Comparison of ENCODE assay signal across 30 cellular contexts in the genomic region with DNA sequence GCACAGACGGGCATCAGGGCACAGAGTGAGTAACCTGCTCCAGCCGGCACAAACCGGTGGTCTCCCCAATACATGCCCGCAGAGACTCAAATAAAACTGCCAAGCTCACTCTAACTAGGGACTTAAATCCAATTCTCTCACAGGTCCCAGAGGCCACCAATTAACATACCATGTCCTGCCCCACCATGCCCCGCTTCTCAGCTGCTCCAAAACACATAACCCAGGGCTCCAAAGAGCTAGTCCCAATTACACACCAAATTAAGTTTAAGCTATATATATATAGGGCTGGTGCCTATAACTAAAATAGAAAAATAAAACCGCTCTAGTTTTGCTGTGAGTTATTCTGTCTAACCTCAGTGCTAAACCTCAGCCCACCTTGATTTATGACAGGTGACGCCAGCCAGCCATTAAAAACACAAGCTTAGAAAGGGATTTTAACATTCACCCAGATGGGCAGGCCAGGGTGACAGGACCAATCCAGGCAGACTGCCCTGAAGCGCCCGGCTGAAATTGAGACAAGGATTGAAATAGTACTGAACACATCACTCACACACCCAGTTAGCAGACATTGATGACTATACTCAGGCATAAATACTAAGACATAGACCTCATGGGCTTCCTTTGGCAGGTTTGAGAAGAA.
"Had no signal": no experiment of that assay in that cellular context is flagged by ENCODE, and none has a peak within 500 bp of the region (broad histone marks: within the 10 kb centered on the region; RNA-seq: fewer than 3 reads in every experiment).

No MANE protein-coding gene starts in this region.

- H2AFZ ChIP-seq: neural progenitor cell, parathyroid adenoma had no signal

- FAIRE-seq: TTC549 had no signal

- H3K9me3 ChIP-seq: heart right ventricle, right atrium auricular region, tibial nerve had no signal

- H3K27ac Mint-ChIP-seq: activated CD4-positive, alpha-beta memory T cell treated with anti-CD3 and anti-CD28 coated beads for 36 hours; activated CD4-positive, alpha-beta T cell treated with anti-CD3 and anti-CD28 coated beads, Interleukin-2, amount 10 ng/mL, durations not matched to agents 24 days and 14 days; activated naive CD4-positive, alpha-beta T cell treated with anti-CD3 and anti-CD28 coated beads, Interleukin-2, amount 50 U/mL, for 24 hours; activated naive CD8-positive, alpha-beta T cell treated with anti-CD3 and anti-CD28 coated beads, Interleukin-2, amount 50 U/mL, for 24 hours; activated T-cell treated with anti-CD3 and anti-CD28 coated beads, Interleukin-2, amount 50 U/mL, for 24 hours; activated T-helper 17 cell treated with anti-CD3 and anti-CD28 coated beads, Interleukin-2, amount 50 U/mL, for 72 hours; dendritic cell treated with granulocyte-macrophage colony-stimulating factor and Interleukin-4, amounts not matched to agents 40 ng/mL and 50 ng/mL, for 4 days; naive thymus-derived CD4-positive, alpha-beta T cell; T-helper 1 cell treated with Interleukin-12 subunit alpha and Interleukin-12 subunit beta and Interleukin-4 antibody, amounts not matched to agents 30 μg/mL and 1 μg/mL, for 36 hours had no signal

- H3K9me3 Mint-ChIP-seq: activated CD4-positive, alpha-beta memory T cell treated with anti-CD3 and anti-CD28 coated beads for 36 hours; activated CD4-positive, alpha-beta T cell treated with anti-CD3 and anti-CD28 coated beads, Interleukin-2, amount 10 ng/mL, durations not matched to agents 24 days and 14 days; activated naive CD4-positive, alpha-beta T cell treated with anti-CD3 and anti-CD28 coated beads, Interleukin-2, amount 50 U/mL, for 24 hours; activated naive CD8-positive, alpha-beta T cell treated with anti-CD3 and anti-CD28 coated beads, Interleukin-2, amount 50 U/mL, for 24 hours; activated T-cell treated with anti-CD3 and anti-CD28 coated beads, Interleukin-2, amount 50 U/mL, for 24 hours; activated T-helper 17 cell treated with anti-CD3 and anti-CD28 coated beads, Interleukin-2, amount 50 U/mL, for 72 hours; central memory CD8-positive, alpha-beta T cell; dendritic cell treated with granulocyte-macrophage colony-stimulating factor and Interleukin-4, amounts not matched to agents 40 ng/mL and 50 ng/mL, for 4 days; endodermal cell; neural progenitor cell; T-helper 1 cell treated with Interleukin-12 subunit alpha and Interleukin-12 subunit beta and Interleukin-4 antibody, amounts not matched to agents 30 μg/mL and 1 μg/mL, for 36 hours had no signal

- H3K27me3 ChIP-seq: neural progenitor cell, right atrium auricular region, tibial nerve had no signal

- H3K4me1 Mint-ChIP-seq: activated CD4-positive, alpha-beta T cell treated with anti-CD3 and anti-CD28 coated beads, Interleukin-2, amount 10 ng/mL, durations not matched to agents 24 days and 14 days; activated naive CD4-positive, alpha-beta T cell treated with anti-CD3 and anti-CD28 coated beads, Interleukin-2, amount 50 U/mL, for 24 hours; activated T-helper 17 cell treated with anti-CD3 and anti-CD28 coated beads, Interleukin-2, amount 50 U/mL, for 72 hours; central memory CD8-positive, alpha-beta T cell had no signal

- H3K79me2 ChIP-seq: parathyroid adenoma had no signal

- H3K4me1 ChIP-seq: parathyroid adenoma had no signal

- H3K4me3 Mint-ChIP-seq: activated CD4-positive, alpha-beta memory T cell treated with anti-CD3 and anti-CD28 coated beads for 36 hours; activated CD4-positive, alpha-beta T cell treated with anti-CD3 and anti-CD28 coated beads, Interleukin-2, amount 10 ng/mL, durations not matched to agents 24 days and 14 days; activated naive CD4-positive, alpha-beta T cell treated with anti-CD3 and anti-CD28 coated beads, Interleukin-2, amount 50 U/mL, for 24 hours; activated naive CD8-positive, alpha-beta T cell treated with anti-CD3 and anti-CD28 coated beads, Interleukin-2, amount 50 U/mL, for 24 hours; activated T-cell treated with anti-CD3 and anti-CD28 coated beads, Interleukin-2, amount 50 U/mL, for 24 hours; activated T-helper 17 cell treated with anti-CD3 and anti-CD28 coated beads, Interleukin-2, amount 50 U/mL, for 72 hours; central memory CD8-positive, alpha-beta T cell; dendritic cell treated with granulocyte-macrophage colony-stimulating factor and Interleukin-4, amounts not matched to agents 40 ng/mL and 50 ng/mL, for 4 days; endodermal cell; naive thymus-derived CD4-positive, alpha-beta T cell; neural progenitor cell; T-helper 1 cell treated with Interleukin-12 subunit alpha and Interleukin-12 subunit beta and Interleukin-4 antibody, amounts not matched to agents 30 μg/mL and 1 μg/mL, for 36 hours had no signal

- H3K4me2 ChIP-seq: neural progenitor cell, smooth muscle cell had no signal

- H3K4me3 ChIP-seq: heart right ventricle, neural progenitor cell, right atrium auricular region, smooth muscle cell, tibial nerve had no signal

- ATAC-seq: activated CD4-positive, CD25-positive, alpha-beta regulatory T cell treated with anti-CD3 and anti-CD28 coated beads, Interleukin-2, amount 50 U/mL, for 24 hours; activated naive CD8-positive, alpha-beta T cell treated with anti-CD3 and anti-CD28 coated beads, Interleukin-2, amount 50 U/mL, for 24 hours; activated T-helper 17 cell treated with anti-CD3 and anti-CD28 coated beads, Interleukin-2, amount 50 U/mL, for 72 hours; naive thymus-derived CD4-positive, alpha-beta T cell had no signal

- H3K36me3 ChIP-seq: heart right ventricle, neural progenitor cell, right atrium auricular region, tibial nerve had no signal

- H3K9ac ChIP-seq: neural progenitor cell, parathyroid adenoma had no signal

- DNase-seq: activated CD4-positive, alpha-beta memory T cell treated with anti-CD3 and anti-CD28 coated beads for 36 hours; activated CD4-positive, alpha-beta T cell treated with anti-CD3 and anti-CD28 coated beads, Interleukin-2, amount 10 ng/mL, durations not matched to agents 24 days and 14 days; activated CD8-positive, alpha-beta memory T cell treated with anti-CD3 and anti-CD28 coated beads, Interleukin-2, amount 50 U/mL, for 48 hours; activated gamma-delta T cell treated with Interleukin-2 at 50 U/mL for 16 hours; activated naive CD8-positive, alpha-beta T cell treated with anti-CD3 and anti-CD28 coated beads, Interleukin-2, amount 50 U/mL, for 24 hours; activated T-cell treated with anti-CD3 and anti-CD28 coated beads, Interleukin-2, amount 50 U/mL, for 24 hours; amygdala; endodermal cell; foreskin fibroblast; heart right ventricle; kidney glomerular epithelial cell; midbrain; naive thymus-derived CD4-positive, alpha-beta T cell; occipital lobe; stimulated activated CD4-positive, alpha-beta T cell treated with anti-CD3 and anti-CD28 coated beads, Interleukin-1b, Interleukin-23, amount 100 ng/mL, for 48 hours; stimulated activated naive CD4-positive, alpha-beta T cell; T-helper 9 cell had no signal

- H3K36me3 Mint-ChIP-seq: activated CD4-positive, alpha-beta memory T cell treated with anti-CD3 and anti-CD28 coated beads for 36 hours; activated naive CD4-positive, alpha-beta T cell treated with anti-CD3 and anti-CD28 coated beads, Interleukin-2, amount 50 U/mL, for 24 hours; neural progenitor cell had no signal

- H3K27ac ChIP-seq: heart right ventricle, neural progenitor cell, parathyroid adenoma, VCaP had no signal

- H3K27me3 Mint-ChIP-seq: dendritic cell treated with granulocyte-macrophage colony-stimulating factor and Interleukin-4, amounts not matched to agents 40 ng/mL and 50 ng/mL, for 4 days had no signal
